Comparison of ENCODE assay signal across 28 cellular contexts in genomic region chr7:11985971-11986370, GRCh38.
"Had no signal": no experiment of that assay in that cellular context is flagged by ENCODE, and none has a peak within 500 bp of the region (broad histone marks: within the 10 kb centered on the region; RNA-seq: fewer than 3 reads in every experiment).

No MANE protein-coding gene starts in this region.

- H3K27me3 Mint-ChIP-seq: activated CD4-positive, alpha-beta T cell treated with anti-CD3 and anti-CD28 coated beads, Interleukin-2, amount 10 ng/mL, durations not matched to agents 7 days and 5 days; activated CD8-positive, alpha-beta T cell treated with anti-CD3 and anti-CD28 coated beads for 36 hours; activated naive CD8-positive, alpha-beta T cell; activated T-helper 17 cell treated with anti-CD3 and anti-CD28 coated beads, Interleukin-2, amount 50 U/mL, for 72 hours had no signal

- H3K27ac ChIP-seq: brain microvascular endothelial cell, colonic mucosa, epithelial cell of prostate, esophagus squamous epithelium, gastroesophageal sphincter, heart right ventricle had no signal

- DNase-seq: activated CD4-positive, alpha-beta T cell treated with anti-CD3 and anti-CD28 coated beads for 1 hour; activated CD4-positive, alpha-beta T cell treated with anti-CD3 and anti-CD28 coated beads for 4 hours; activated CD4-positive, alpha-beta T cell treated with anti-CD3 and anti-CD28 coated beads, Interleukin-2, amount 10 ng/mL, durations not matched to agents 7 days and 5 days; activated CD4-positive, alpha-beta T cell treated with anti-CD3 and anti-CD28 coated beads, Interleukin-2, amount 50 U/mL, for 48 hours; activated CD8-positive, alpha-beta memory T cell treated with anti-CD3 and anti-CD28 coated beads for 24 hours; activated CD8-positive, alpha-beta T cell treated with anti-CD3 and anti-CD28 coated beads for 36 hours; activated effector memory CD4-positive, alpha-beta T cell treated with Interleukin-2 at 50 U/mL for 16 hours; activated gamma-delta T cell treated with Interleukin-2 at 50 U/mL for 16 hours; activated naive CD4-positive, alpha-beta T cell treated with anti-CD3 and anti-CD28 coated beads, Interleukin-2, amount 50 U/mL, for 16 hours; activated naive CD4-positive, alpha-beta T cell treated with Interleukin-2 at 50 U/mL for 16 hours; activated T-cell treated with anti-CD3 and anti-CD28 coated beads, Interleukin-2, amount 50 U/mL, for 4 hours; amniotic stem cell; anterior cingulate cortex; brain microvascular endothelial cell; colonic mucosa; effector CD8-positive, alpha-beta T cell; esophagus squamous epithelium; foreskin melanocyte; heart right ventricle; T-helper 2 cell had no signal

- H3K27me3 ChIP-seq: brain microvascular endothelial cell, colonic mucosa, esophagus squamous epithelium, gastroesophageal sphincter, heart right ventricle had no signal

- ATAC-seq: activated CD8-positive, alpha-beta T cell treated with anti-CD3 and anti-CD28 coated beads for 36 hours; activated T-cell treated with anti-CD3 and anti-CD28 coated beads, Interleukin-2, amount 50 U/mL, for 4 hours; activated T-helper 17 cell treated with anti-CD3 and anti-CD28 coated beads, Interleukin-2, amount 50 U/mL, for 72 hours; gastroesophageal sphincter; heart right ventricle had no signal

- H3K27ac Mint-ChIP-seq: activated CD4-positive, alpha-beta T cell treated with anti-CD3 and anti-CD28 coated beads, Interleukin-2, amount 10 ng/mL, durations not matched to agents 7 days and 5 days; activated CD8-positive, alpha-beta T cell treated with anti-CD3 and anti-CD28 coated beads for 36 hours; activated naive CD8-positive, alpha-beta T cell; activated T-helper 17 cell treated with anti-CD3 and anti-CD28 coated beads, Interleukin-2, amount 50 U/mL, for 72 hours had no signal

- H3K36me3 ChIP-seq: brain microvascular endothelial cell, colonic mucosa, esophagus squamous epithelium, gastroesophageal sphincter, heart right ventricle had no signal

- H3K4me3 ChIP-seq: colonic mucosa, esophagus squamous epithelium, gastroesophageal sphincter, heart right ventricle had no signal

- H3K4me1 ChIP-seq: colonic mucosa, esophagus squamous epithelium, gastroesophageal sphincter, heart right ventricle had no signal

- H3K4me1 Mint-ChIP-seq: activated CD4-positive, alpha-beta T cell treated with anti-CD3 and anti-CD28 coated beads, Interleukin-2, amount 10 ng/mL, durations not matched to agents 7 days and 5 days; activated T-helper 17 cell treated with anti-CD3 and anti-CD28 coated beads, Interleukin-2, amount 50 U/mL, for 72 hours had no signal

- FAIRE-seq: astrocyte, bronchial epithelial cell, endometrium, endothelial cell of umbilical vein had no signal

- H3K9me3 ChIP-seq: colonic mucosa had no signal

- H3K4me3 Mint-ChIP-seq: activated CD4-positive, alpha-beta T cell treated with anti-CD3 and anti-CD28 coated beads, Interleukin-2, amount 10 ng/mL, durations not matched to agents 7 days and 5 days; activated CD8-positive, alpha-beta T cell treated with anti-CD3 and anti-CD28 coated beads for 36 hours; activated naive CD8-positive, alpha-beta T cell; activated T-cell treated with anti-CD3 and anti-CD28 coated beads, Interleukin-2, amount 50 U/mL, for 4 hours; activated T-helper 17 cell treated with anti-CD3 and anti-CD28 coated beads, Interleukin-2, amount 50 U/mL, for 72 hours had no signal

- H3K36me3 Mint-ChIP-seq: activated naive CD8-positive, alpha-beta T cell had no signal
